Comparison of ENCODE assay signal across 23 cellular contexts in the genomic region with DNA sequence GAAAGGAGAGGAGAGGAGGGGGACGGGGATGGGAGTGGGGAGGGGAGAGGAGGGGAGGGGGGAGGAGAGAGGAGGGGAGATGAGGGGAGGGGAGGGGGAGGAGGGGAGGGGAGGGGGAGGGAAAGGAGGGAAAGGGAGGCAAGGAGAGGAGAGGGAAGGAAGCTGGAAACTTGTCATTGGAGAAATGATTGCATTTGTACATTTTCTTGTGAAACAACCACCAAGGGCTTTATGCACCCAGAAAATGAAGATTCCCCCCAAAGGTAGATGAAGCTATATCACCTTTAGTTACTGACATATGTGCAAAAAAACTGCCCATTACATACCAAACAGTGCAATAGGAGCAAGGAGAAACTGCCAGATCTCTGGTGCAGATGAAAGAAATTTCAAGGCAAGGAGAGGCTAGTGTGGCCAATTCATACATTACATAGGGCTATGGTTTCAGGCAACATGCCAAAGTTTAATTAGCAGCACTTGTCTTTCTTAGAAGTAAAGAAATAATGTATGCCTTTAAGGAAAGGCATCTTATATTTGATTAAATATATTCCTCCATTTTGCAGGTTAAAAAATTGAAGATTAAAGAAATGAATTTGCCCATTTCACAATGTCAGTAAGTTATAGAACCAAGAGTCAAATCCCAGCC. TPM values are rescaled to one million over a fixed set of nuclear protein-coding genes. Genes with fewer than 3 reads are reported as not detected.
DNase-seq lines count a peak whose midpoint lies in the region; TF ChIP-seq lines count a peak whose summit lies in the region.
"Had no signal": no experiment of that assay in that cellular context is flagged by ENCODE, and none has a peak within 500 bp of the region (broad histone marks: within the 10 kb centered on the region; RNA-seq: fewer than 3 reads in every experiment).

No MANE protein-coding gene starts in this region.

- H3K9me3 Mint-ChIP-seq in mesothelial cell of epicardium = no peaks in the 10 kb centered on the region
- H3K9me3 Mint-ChIP-seq: activated naive CD8-positive, alpha-beta T cell treated with anti-CD3 and anti-CD28 coated beads, Interleukin-2, amount 10 ng/mL, durations not matched to agents 7 days and 5 days; immature natural killer cell; memory B cell; stimulated activated effector memory CD8-positive, alpha-beta T cell treated with anti-CD3 and anti-CD28 coated beads, Interleukin-12 subunit alpha, Interleukin-12 subunit beta, amount 100 ng/mL, for 72 hours had no signal

- peak; percentile 3 for DNase-seq in NCI-H2029 treated with DMSO at 0.1 percent for 48 hours (lab: John Stamatoyannopoulos, UW)
- no peak for DNase-seq in NCI-H2029 (lab: John Stamatoyannopoulos, UW)
- peak; percentile 8 for DNase-seq in ELR (ENCODE audit: low read depth)
- DNase-seq in NCI-H69 (lab: John Stamatoyannopoulos, UW) = peak; percentile 80
- DNase-seq in fibroblast of the conjunctiva (ENCODE audit: low read depth) = peak; percentile 1
- DNase-seq in mesenteric fat pad (ENCODE audit: low spot score) = no peak
- no peak for DNase-seq in mesothelial cell of epicardium (ENCODE audit: low spot score in 2 of 2, unreplicated experiment in 2 of 2)
- no peak for DNase-seq in NCI-H1694 treated with DMSO at 0.1 percent for 48 hours (lab: John Stamatoyannopoulos, UW)
- DNase-seq: activated CD4-positive, alpha-beta T cell treated with anti-CD3 and anti-CD28 coated beads for 1 hour; activated effector memory CD4-positive, alpha-beta T cell treated with Interleukin-2 at 50 U/mL for 16 hours; activated naive CD8-positive, alpha-beta T cell treated with anti-CD3 and anti-CD28 coated beads, Interleukin-2, amount 10 ng/mL, durations not matched to agents 7 days and 5 days; central memory CD4-positive, alpha-beta T cell; dermis blood vessel endothelial cell; DMS53; hippocampal formation; immature natural killer cell; posterior cingulate gyrus; right cardiac atrium; stimulated activated CD4-positive, alpha-beta T cell treated with anti-CD3 and anti-CD28 coated beads, Interleukin-12 subunit alpha, Interleukin-12 subunit beta, amount 100 ng/mL, for 4 hours; stimulated activated CD4-positive, alpha-beta T cell treated with anti-CD3 and anti-CD28 coated beads, Interleukin-4, amount 100 ng/mL, for 1 hour; T-helper 2 cell had no signal

- no peak for TF ChIP-seq CTCF in mesothelial cell of epicardium (IDR thresholded peaks at IDR 0.05; ENCODE audit: unreplicated experiment)

- peaks cover 13% of the 10 kb centered on the region for H3K4me1 Mint-ChIP-seq in mesothelial cell of epicardium
- H3K4me1 Mint-ChIP-seq: activated naive CD8-positive, alpha-beta T cell treated with anti-CD3 and anti-CD28 coated beads, Interleukin-2, amount 10 ng/mL, durations not matched to agents 7 days and 5 days; immature natural killer cell; memory B cell; stimulated activated effector memory CD8-positive, alpha-beta T cell treated with anti-CD3 and anti-CD28 coated beads, Interleukin-12 subunit alpha, Interleukin-12 subunit beta, amount 100 ng/mL, for 72 hours had no signal

- H3K27ac Mint-ChIP-seq in mesothelial cell of epicardium = no peak overlapping the region
- H3K27ac Mint-ChIP-seq: activated naive CD8-positive, alpha-beta T cell treated with anti-CD3 and anti-CD28 coated beads, Interleukin-2, amount 10 ng/mL, durations not matched to agents 7 days and 5 days; immature natural killer cell; memory B cell; stimulated activated effector memory CD8-positive, alpha-beta T cell treated with anti-CD3 and anti-CD28 coated beads, Interleukin-12 subunit alpha, Interleukin-12 subunit beta, amount 100 ng/mL, for 72 hours had no signal

- no peak overlapping the region for H3K4me3 Mint-ChIP-seq in mesothelial cell of epicardium
- H3K4me3 Mint-ChIP-seq: activated naive CD8-positive, alpha-beta T cell treated with anti-CD3 and anti-CD28 coated beads, Interleukin-2, amount 10 ng/mL, durations not matched to agents 7 days and 5 days; immature natural killer cell; memory B cell; stimulated activated effector memory CD8-positive, alpha-beta T cell treated with anti-CD3 and anti-CD28 coated beads, Interleukin-12 subunit alpha, Interleukin-12 subunit beta, amount 100 ng/mL, for 72 hours had no signal

- H3K36me3 Mint-ChIP-seq in mesothelial cell of epicardium = no peaks in the 10 kb centered on the region
- H3K36me3 Mint-ChIP-seq: activated naive CD8-positive, alpha-beta T cell treated with anti-CD3 and anti-CD28 coated beads, Interleukin-2, amount 10 ng/mL, durations not matched to agents 7 days and 5 days; immature natural killer cell; memory B cell; stimulated activated effector memory CD8-positive, alpha-beta T cell treated with anti-CD3 and anti-CD28 coated beads, Interleukin-12 subunit alpha, Interleukin-12 subunit beta, amount 100 ng/mL, for 72 hours had no signal

- no peaks in the 10 kb centered on the region for H3K27me3 Mint-ChIP-seq in mesothelial cell of epicardium (ENCODE audit: low read depth)

RNA-seq across cellular contexts. Expression of a gene that starts 49.5 kb away (rescaled TPM):
- total RNA-seq in mesenteric fat pad (62.7 TPM), mesothelial cell of epicardium (85.4 to 92.1 TPM (median 88.4 TPM) in 3 replicates)

Comparison
In these comparisons a context has a peak if more than half of its experiments do, and no peak if none do; other contexts are left out.
1. DNase-seq: peak in NCI-H2029 treated with DMSO at 0.1 percent for 48 hours (single experiment), ELR (single experiment), NCI-H69 (single experiment) and fibroblast of the conjunctiva (single experiment); none in NCI-H2029 (single experiment), mesenteric fat pad (single experiment), mesothelial cell of epicardium (0 of 2) and NCI-H1694 treated with DMSO at 0.1 percent for 48 hours (single experiment).